Comparison of ENCODE assay signal across 16 cellular contexts in the genomic region with DNA sequence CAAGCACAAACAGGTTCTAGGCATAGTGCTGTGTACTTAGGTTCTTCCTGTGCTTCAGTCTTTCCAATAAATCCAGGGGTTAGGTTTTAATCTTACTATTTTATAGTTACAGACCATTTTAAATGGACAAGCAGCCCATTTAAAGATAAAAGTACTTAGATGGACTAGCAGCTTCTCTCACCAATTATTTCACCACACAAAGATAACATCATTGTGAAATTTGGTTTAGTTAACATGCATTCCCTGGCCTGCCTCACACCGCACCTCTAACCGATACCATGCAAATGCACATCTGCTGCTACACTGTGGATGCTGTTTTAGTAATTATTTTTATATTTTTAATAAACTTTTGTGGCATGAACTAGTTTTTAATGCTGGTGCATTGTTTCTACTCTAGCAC.
A peak's percentile ranks its signal among the peaks of the same experiment; 100 is the strongest.
DNase-seq lines count a peak whose midpoint lies in the region; ATAC-seq and TF ChIP-seq lines count a peak whose summit lies in the region.
"Had no signal": no experiment of that assay in that cellular context is flagged by ENCODE, and none has a peak within 500 bp of the region (broad histone marks: within the 10 kb centered on the region; RNA-seq: fewer than 3 reads in every experiment).

No MANE protein-coding gene starts in this region.

- peaks cover 5 to 99% of the 10 kb centered on the region in 2 donors for H3K36me3 ChIP-seq in gastroesophageal sphincter

- no peaks in the 10 kb centered on the region for H3K9me3 ChIP-seq in gastroesophageal sphincter
- H3K9me3 ChIP-seq: HAP-1 had no signal

- WGBS in gastroesophageal sphincter (ENCODE audit: low coverage in 1 of 2), 2 donors, result 93 to 100% methylated on average over 2 of the region's 2 CpGs

- TF ChIP-seq EP300 in gastroesophageal sphincter (IDR thresholded peaks at IDR 0.05), result no peak

- H3K27ac ChIP-seq in dorsolateral prefrontal cortex (peak overlapping the region in 40 of 59 donors; percentile 1 to 85 (median 44)), gastroesophageal sphincter (no peak overlapping the region)

- no peak overlapping the region for H3K4me3 ChIP-seq in dorsolateral prefrontal cortex
- no peak overlapping the region for H3K4me3 ChIP-seq in gastroesophageal sphincter
- H3K4me3 ChIP-seq: HAP-1 had no signal

- H3K27me3 ChIP-seq in dorsolateral prefrontal cortex, result no peaks in the 10 kb centered on the region
- no peaks in the 10 kb centered on the region for H3K27me3 ChIP-seq in gastroesophageal sphincter

- TF ChIP-seq CTCF in dorsolateral prefrontal cortex (IDR thresholded peaks at IDR 0.05 in 54 of 56, conservative IDR thresholded peaks at IDR 0.05 in 2 of 56; ENCODE audit: low read depth in 1 of 56, partially characterized antibody in 56 of 56) (no peak), gastroesophageal sphincter (IDR thresholded peaks at IDR 0.05) (no peak)

- DNase-seq in NCI-H526 (lab: John Stamatoyannopoulos, UW), result peak; percentile 42 to 70
- DNase-seq in NCI-H526 treated with DMSO at 0.1 percent for 48 hours (lab: John Stamatoyannopoulos, UW), result peak; percentile 77
- DNase-seq in dorsolateral prefrontal cortex, result no peak
- no peak for DNase-seq in stimulated activated naive CD4-positive, alpha-beta T cell treated with Interleukin-2 at 50 U/mL for 16 hours (lab: John Stamatoyannopoulos, UW)
- no peak for DNase-seq in NCI-H1694 (lab: John Stamatoyannopoulos, UW)
- DNase-seq: C1 segment of cervical spinal cord; Calu3; CD4-positive, alpha-beta memory T cell; COR-L47; DMS53; DMS79 treated with DMSO at 0.1 percent for 48 hours; GF-D8; GOT3; HFFc6 had no signal

- peaks cover 0 to 4% (median 0%) of the 10 kb centered on the region in 3 donors for H3K4me1 ChIP-seq in gastroesophageal sphincter
- H3K4me1 ChIP-seq: HAP-1 had no signal

- intact Hi-C loops in dorsolateral prefrontal cortex (cut with DNase I), result no loop called here

- ATAC-seq in gastroesophageal sphincter, result no peak

- TF ChIP-seq POLR2A in gastroesophageal sphincter (IDR thresholded peaks at IDR 0.05), result no peak

Comparison
In these comparisons a context has a peak if more than half of its experiments do, and no peak if none do; other contexts are left out.
1. DNase-seq: peak in NCI-H526 (2 of 2) and NCI-H526 treated with DMSO at 0.1 percent for 48 hours (single experiment); none in dorsolateral prefrontal cortex (0 of 10), stimulated activated naive CD4-positive, alpha-beta T cell treated with Interleukin-2 at 50 U/mL for 16 hours (single experiment) and NCI-H1694 (single experiment).
2. H3K27ac ChIP-seq: peak in dorsolateral prefrontal cortex (40 of 59); none in gastroesophageal sphincter (0 of 4).